Comparison of ENCODE assay signal across 1 cellular context in the genomic region with DNA sequence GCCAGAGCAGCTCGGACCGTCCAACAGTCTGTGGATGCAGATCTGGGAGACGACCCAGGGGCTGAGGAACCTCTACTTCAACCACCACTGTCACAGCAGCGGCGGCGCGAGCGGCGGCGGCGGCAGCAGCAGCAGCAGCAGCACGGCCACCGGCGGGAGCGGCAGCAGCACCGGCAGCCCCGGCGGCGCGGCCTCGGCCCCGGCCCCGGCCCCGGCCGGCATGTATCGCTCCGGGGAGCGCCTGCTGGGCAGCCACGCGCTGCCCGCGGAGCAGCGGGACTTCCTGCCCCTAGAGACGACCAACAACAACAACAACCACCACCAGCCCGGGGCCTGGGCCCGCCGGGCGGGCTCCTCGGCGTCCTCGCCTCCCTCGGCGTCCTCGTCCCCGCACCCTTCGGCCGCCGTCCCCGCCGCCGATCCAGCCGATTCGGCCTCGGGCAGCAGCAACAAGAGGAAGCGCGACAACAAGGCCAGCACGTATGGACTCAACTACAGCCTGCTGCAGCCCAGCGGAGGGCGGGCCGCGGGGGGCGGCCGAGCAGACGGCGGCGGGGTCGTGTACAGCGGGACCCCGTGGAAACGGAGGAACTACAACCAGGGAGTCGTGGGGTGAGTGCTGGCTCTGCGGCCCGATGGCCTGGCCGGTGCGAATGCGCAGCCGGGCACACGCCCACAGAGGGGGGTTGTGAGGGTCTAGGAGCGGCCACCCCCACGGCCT.
A peak's percentile ranks its signal among the peaks of the same experiment; 100 is the strongest.
TF ChIP-seq lines count a peak whose summit lies in the region.

No MANE protein-coding gene starts in this region.

TF ChIP-seq in HepG2, 621 proteins besides CTCF, POLR2A, EP300 and RAD21 (continued from another document):
- TF ChIP-seq AGO2 (optimal IDR thresholded peaks at IDR 0.05; ENCODE audit: low read depth, low read length): peak; percentile 90
- TF ChIP-seq ZBTB3 (CRISPR knock-in tag; IDR thresholded peaks at IDR 0.05; ENCODE audit: borderline replicate concordance, low read depth): no peak
- no peak for TF ChIP-seq FOXM1 (CRISPR knock-in tag; IDR thresholded peaks at IDR 0.05)
- TF ChIP-seq FOXO1 (CRISPR knock-in tag; IDR thresholded peaks at IDR 0.05): no peak
- no peak; the same call in 1 of the 2 replicates for TF ChIP-seq HES4 (CRISPR knock-in tag; IDR thresholded peaks at IDR 0.05; ENCODE audit: borderline replicate concordance)
- peak; percentile 28; the same call in 1 of the 2 replicates for TF ChIP-seq ZBTB7B (CRISPR knock-in tag; IDR thresholded peaks at IDR 0.05)
- TF ChIP-seq, protein P1, sequence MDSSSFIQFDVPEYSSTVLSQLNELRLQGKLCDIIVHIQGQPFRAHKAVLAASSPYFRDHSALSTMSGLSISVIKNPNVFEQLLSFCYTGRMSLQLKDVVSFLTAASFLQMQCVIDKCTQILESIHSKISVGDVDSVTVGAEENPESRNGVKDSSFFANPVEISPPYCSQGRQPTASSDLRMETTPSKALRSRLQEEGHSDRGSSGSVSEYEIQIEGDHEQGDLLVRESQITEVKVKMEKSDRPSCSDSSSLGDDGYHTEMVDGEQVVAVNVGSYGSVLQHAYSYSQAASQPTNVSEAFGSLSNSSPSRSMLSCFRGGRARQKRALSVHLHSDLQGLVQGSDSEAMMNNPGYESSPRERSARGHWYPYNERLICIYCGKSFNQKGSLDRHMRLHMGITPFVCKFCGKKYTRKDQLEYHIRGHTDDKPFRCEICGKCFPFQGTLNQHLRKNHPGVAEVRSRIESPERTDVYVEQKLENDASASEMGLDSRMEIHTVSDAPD (CRISPR knock-in tag; IDR thresholded peaks at IDR 0.05): no peak
- peak; percentile 46; the same call in 1 of the 2 replicates for TF ChIP-seq KDM2A (CRISPR knock-in tag; IDR thresholded peaks at IDR 0.05; ENCODE audit: borderline replicate concordance, low read depth)
- 0 out of 2 replicates have a peak, but pooled peaks have one; percentile 36 for TF ChIP-seq BRD4 (CRISPR knock-in tag; IDR thresholded peaks at IDR 0.05)
- peak; percentile 17; the same call in 1 of the 2 replicates for TF ChIP-seq ZFP82 (CRISPR knock-in tag; IDR thresholded peaks at IDR 0.05; ENCODE audit: borderline replicate concordance)
- TF ChIP-seq MAZ (IDR thresholded peaks at IDR 0.05; ENCODE audit: borderline replicate concordance, low read depth, low read length): no peak
- TF ChIP-seq MAZ (CRISPR knock-in tag; IDR thresholded peaks at IDR 0.05; ENCODE audit: low read depth): 0 out of 2 replicates have a peak, but pooled peaks have one; percentile 30
- no peak for TF ChIP-seq TBX3 (IDR thresholded peaks at IDR 0.05; ENCODE audit: borderline replicate concordance)
- TF ChIP-seq ZNF564 (CRISPR knock-in tag; IDR thresholded peaks at IDR 0.05): peak; percentile 69; the same call in 1 of the 2 replicates
- 0 out of 2 replicates have a peak, but pooled peaks have one; percentile 41 for TF ChIP-seq ARID2 (CRISPR knock-in tag; IDR thresholded peaks at IDR 0.05; ENCODE audit: borderline replicate concordance)
- no peak for TF ChIP-seq GMEB1 (CRISPR knock-in tag; IDR thresholded peaks at IDR 0.05; ENCODE audit: borderline replicate concordance)
- no peak for TF ChIP-seq THYN1 (CRISPR knock-in tag; IDR thresholded peaks at IDR 0.05; ENCODE audit: borderline replicate concordance, low read depth)
- TF ChIP-seq SP1 (IDR thresholded peaks at IDR 0.05): no peak
- TF ChIP-seq SP1 (CRISPR knock-in tag; IDR thresholded peaks at IDR 0.05): no peak; the same call in 1 of the 2 replicates
- TF ChIP-seq ZNF576 (CRISPR knock-in tag; IDR thresholded peaks at IDR 0.05): 0 out of 2 replicates have a peak, but pooled peaks have one; percentile 27
- TF ChIP-seq ZNF607 (CRISPR knock-in tag; IDR thresholded peaks at IDR 0.05; ENCODE audit: borderline replicate concordance): peak; percentile 68; the same call in 1 of the 2 replicates
- no peak for TF ChIP-seq EZH2 (conservative IDR thresholded peaks at IDR 0.05; ENCODE audit: low read depth, low read length)
- peak; percentile 76 for TF ChIP-seq UBTF (CRISPR knock-in tag; IDR thresholded peaks at IDR 0.05)
- TF ChIP-seq BCL3 (CRISPR knock-in tag; IDR thresholded peaks at IDR 0.05): no peak
- TF ChIP-seq HNRNPH1 (optimal IDR thresholded peaks at IDR 0.05; ENCODE audit: low read depth, low read length): no peak
- TF ChIP-seq ZNF674 (CRISPR knock-in tag; IDR thresholded peaks at IDR 0.05; ENCODE audit: low read depth): 0 out of 2 replicates have a peak, but pooled peaks have one; percentile 45
- no peak for TF ChIP-seq TEAD3 (CRISPR knock-in tag; optimal IDR thresholded peaks at IDR 0.05; ENCODE audit: borderline replicate concordance)
- peak; percentile 87 for TF ChIP-seq GLI4 (CRISPR knock-in tag; IDR thresholded peaks at IDR 0.05; ENCODE audit: borderline replicate concordance)
- peak; percentile 80; the same call in 1 of the 2 replicates for TF ChIP-seq MEIS2 (CRISPR knock-in tag; IDR thresholded peaks at IDR 0.05)
- TF ChIP-seq RBAK (CRISPR knock-in tag; IDR thresholded peaks at IDR 0.05): no peak
- TF ChIP-seq SMARCC2 (IDR thresholded peaks at IDR 0.05): no peak
- TF ChIP-seq, protein P2, sequence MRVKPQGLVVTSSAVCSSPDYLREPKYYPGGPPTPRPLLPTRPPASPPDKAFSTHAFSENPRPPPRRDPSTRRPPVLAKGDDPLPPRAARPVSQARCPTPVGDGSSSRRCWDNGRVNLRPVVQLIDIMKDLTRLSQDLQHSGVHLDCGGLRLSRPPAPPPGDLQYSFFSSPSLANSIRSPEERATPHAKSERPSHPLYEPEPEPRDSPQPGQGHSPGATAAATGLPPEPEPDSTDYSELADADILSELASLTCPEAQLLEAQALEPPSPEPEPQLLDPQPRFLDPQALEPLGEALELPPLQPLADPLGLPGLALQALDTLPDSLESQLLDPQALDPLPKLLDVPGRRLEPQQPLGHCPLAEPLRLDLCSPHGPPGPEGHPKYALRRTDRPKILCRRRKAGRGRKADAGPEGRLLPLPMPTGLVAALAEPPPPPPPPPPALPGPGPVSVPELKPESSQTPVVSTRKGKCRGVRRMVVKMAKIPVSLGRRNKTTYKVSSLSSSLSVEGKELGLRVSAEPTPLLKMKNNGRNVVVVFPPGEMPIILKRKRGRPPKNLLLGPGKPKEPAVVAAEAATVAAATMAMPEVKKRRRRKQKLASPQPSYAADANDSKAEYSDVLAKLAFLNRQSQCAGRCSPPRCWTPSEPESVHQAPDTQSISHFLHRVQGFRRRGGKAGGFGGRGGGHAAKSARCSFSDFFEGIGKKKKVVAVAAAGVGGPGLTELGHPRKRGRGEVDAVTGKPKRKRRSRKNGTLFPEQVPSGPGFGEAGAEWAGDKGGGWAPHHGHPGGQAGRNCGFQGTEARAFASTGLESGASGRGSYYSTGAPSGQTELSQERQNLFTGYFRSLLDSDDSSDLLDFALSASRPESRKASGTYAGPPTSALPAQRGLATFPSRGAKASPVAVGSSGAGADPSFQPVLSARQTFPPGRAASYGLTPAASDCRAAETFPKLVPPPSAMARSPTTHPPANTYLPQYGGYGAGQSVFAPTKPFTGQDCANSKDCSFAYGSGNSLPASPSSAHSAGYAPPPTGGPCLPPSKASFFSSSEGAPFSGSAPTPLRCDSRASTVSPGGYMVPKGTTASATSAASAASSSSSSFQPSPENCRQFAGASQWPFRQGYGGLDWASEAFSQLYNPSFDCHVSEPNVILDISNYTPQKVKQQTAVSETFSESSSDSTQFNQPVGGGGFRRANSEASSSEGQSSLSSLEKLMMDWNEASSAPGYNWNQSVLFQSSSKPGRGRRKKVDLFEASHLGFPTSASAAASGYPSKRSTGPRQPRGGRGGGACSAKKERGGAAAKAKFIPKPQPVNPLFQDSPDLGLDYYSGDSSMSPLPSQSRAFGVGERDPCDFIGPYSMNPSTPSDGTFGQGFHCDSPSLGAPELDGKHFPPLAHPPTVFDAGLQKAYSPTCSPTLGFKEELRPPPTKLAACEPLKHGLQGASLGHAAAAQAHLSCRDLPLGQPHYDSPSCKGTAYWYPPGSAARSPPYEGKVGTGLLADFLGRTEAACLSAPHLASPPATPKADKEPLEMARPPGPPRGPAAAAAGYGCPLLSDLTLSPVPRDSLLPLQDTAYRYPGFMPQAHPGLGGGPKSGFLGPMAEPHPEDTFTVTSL (CRISPR knock-in tag; IDR thresholded peaks at IDR 0.05; ENCODE audit: borderline replicate concordance): no peak; the same call in 1 of the 2 replicates
- TF ChIP-seq, protein P3, sequence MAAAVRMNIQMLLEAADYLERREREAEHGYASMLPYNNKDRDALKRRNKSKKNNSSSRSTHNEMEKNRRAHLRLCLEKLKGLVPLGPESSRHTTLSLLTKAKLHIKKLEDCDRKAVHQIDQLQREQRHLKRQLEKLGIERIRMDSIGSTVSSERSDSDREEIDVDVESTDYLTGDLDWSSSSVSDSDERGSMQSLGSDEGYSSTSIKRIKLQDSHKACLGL (CRISPR knock-in tag; IDR thresholded peaks at IDR 0.05): peak; percentile 48; the same call in 1 of the 2 replicates
- TF ChIP-seq, protein P4, sequence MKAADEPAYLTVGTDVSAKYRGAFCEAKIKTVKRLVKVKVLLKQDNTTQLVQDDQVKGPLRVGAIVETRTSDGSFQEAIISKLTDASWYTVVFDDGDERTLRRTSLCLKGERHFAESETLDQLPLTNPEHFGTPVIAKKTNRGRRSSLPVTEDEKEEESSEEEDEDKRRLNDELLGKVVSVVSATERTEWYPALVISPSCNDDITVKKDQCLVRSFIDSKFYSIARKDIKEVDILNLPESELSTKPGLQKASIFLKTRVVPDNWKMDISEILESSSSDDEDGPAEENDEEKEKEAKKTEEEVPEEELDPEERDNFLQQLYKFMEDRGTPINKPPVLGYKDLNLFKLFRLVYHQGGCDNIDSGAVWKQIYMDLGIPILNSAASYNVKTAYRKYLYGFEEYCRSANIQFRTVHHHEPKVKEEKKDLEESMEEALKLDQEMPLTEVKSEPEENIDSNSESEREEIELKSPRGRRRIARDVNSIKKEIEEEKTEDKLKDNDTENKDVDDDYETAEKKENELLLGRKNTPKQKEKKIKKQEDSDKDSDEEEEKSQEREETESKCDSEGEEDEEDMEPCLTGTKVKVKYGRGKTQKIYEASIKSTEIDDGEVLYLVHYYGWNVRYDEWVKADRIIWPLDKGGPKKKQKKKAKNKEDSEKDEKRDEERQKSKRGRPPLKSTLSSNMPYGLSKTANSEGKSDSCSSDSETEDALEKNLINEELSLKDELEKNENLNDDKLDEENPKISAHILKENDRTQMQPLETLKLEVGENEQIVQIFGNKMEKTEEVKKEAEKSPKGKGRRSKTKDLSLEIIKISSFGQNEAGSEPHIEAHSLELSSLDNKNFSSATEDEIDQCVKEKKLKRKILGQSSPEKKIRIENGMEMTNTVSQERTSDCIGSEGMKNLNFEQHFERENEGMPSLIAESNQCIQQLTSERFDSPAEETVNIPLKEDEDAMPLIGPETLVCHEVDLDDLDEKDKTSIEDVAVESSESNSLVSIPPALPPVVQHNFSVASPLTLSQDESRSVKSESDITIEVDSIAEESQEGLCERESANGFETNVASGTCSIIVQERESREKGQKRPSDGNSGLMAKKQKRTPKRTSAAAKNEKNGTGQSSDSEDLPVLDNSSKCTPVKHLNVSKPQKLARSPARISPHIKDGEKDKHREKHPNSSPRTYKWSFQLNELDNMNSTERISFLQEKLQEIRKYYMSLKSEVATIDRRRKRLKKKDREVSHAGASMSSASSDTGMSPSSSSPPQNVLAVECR (CRISPR knock-in tag; IDR thresholded peaks at IDR 0.05; ENCODE audit: borderline replicate concordance): peak; percentile 61
- TF ChIP-seq ZNF788 (CRISPR knock-in tag; IDR thresholded peaks at IDR 0.05; ENCODE audit: borderline replicate concordance): peak; percentile 85; the same call in 1 of the 2 replicates
- TF ChIP-seq ZNF747 (CRISPR knock-in tag; IDR thresholded peaks at IDR 0.05; ENCODE audit: borderline replicate concordance): 0 out of 2 replicates have a peak, but pooled peaks have one; percentile 37
- TF ChIP-seq HNRNPUL1 (IDR thresholded peaks at IDR 0.05; ENCODE audit: low read depth, low read length): no peak
- TF ChIP-seq ZC3H13 (CRISPR knock-in tag; IDR thresholded peaks at IDR 0.05): peak; percentile 80; the same call in 1 of the 2 replicates
- peak; percentile 45 for TF ChIP-seq SP2 (CRISPR knock-in tag; IDR thresholded peaks at IDR 0.05)
- peak; percentile 67; the same call in 1 of the 2 replicates for TF ChIP-seq HDAC1 (CRISPR knock-in tag; IDR thresholded peaks at IDR 0.05)
- TF ChIP-seq ZKSCAN1 (IDR thresholded peaks at IDR 0.05; ENCODE audit: low read length): no peak
- TF ChIP-seq SAP130 (CRISPR knock-in tag; IDR thresholded peaks at IDR 0.05; ENCODE audit: low read depth): peak; percentile 42
- 0 out of 2 replicates have a peak, but pooled peaks have one; percentile 47 for TF ChIP-seq ZNF782 (CRISPR knock-in tag; IDR thresholded peaks at IDR 0.05; ENCODE audit: borderline replicate concordance)
